In genomic region chr3:129387492-129387891, GRCh38 we compare ENCODE assay signal across 1 cellular context.
TF ChIP-seq lines count a peak whose summit lies in the region.

No MANE protein-coding gene starts in this region.

TF ChIP-seq in IMR-90, 13 proteins besides CTCF, POLR2A, EP300 and RAD21:
- no peak for TF ChIP-seq FOS (IDR thresholded peaks at IDR 0.05; ENCODE audit: low read depth, low read length)
- no peak for TF ChIP-seq MAZ (IDR thresholded peaks at IDR 0.05; ENCODE audit: borderline replicate concordance, low read depth, low read length)
- no peak for TF ChIP-seq BHLHE40 (IDR thresholded peaks at IDR 0.05; ENCODE audit: low read depth, low read length)
- TF ChIP-seq RCOR1 (IDR thresholded peaks at IDR 0.05; ENCODE audit: insufficient replicate concordance, low read length): no peak
- no peak for TF ChIP-seq ELK1 (IDR thresholded peaks at IDR 0.05; ENCODE audit: borderline replicate concordance, low read depth, low read length)
- no peak for TF ChIP-seq CHD1 (IDR thresholded peaks at IDR 0.05; ENCODE audit: low read depth, low read length)
- TF ChIP-seq SMC3 (IDR thresholded peaks at IDR 0.05; ENCODE audit: low read depth, low read length): no peak
- no peak for TF ChIP-seq RFX5 (IDR thresholded peaks at IDR 0.05; ENCODE audit: low read depth, low read length)
TF ChIP-seq in IMR-90: peak in this region for 0.
